Comparison of ENCODE assay signal across 1 cellular context in the genomic region with DNA sequence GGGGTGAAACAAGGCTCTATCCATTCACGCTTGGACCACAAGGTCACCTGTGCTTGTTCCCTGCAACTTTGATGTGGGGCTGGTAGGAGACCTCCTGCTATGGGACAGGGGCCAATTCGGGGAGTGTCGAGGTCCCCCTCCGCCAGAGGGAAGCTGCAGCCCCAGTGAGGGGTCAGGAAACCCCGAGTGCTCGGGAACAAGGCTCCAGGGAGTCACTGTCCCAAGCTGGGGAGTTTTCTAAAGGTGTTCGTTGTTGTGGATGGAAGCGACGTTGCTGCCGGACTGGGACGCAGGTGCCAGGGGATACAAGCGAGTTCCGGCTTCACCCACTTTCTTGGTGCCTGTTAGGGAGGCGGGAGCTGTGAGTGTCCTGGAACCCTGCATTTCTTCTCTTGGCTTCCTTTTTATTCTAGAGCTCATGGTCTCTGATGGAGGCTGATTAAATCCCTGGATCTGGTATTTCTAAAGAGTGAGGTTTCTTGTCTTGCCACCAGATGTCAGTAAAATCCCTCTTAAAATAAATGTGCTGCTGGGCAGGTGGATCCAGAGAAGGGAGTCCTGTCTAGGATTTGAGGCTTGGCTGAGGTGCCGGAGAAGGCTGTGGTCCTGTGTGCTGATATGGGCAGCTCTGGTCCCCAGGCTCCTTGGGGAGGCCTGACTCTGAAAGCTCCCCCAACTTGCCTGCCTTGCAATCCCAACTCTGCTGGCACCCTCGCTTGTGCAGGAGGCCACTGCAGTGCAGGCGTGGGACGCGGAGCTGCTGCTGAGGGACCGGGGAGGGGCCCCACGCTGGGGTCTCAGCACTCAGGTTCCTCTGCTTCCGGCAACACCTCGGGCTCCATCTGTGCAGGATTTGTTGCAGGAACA.
TF ChIP-seq lines count a peak whose summit lies in the region.

No MANE protein-coding gene starts in this region.

TF ChIP-seq in GM23338, 12 proteins besides CTCF, POLR2A, EP300 and RAD21 (continued from another document):
- TF ChIP-seq, protein P1, sequence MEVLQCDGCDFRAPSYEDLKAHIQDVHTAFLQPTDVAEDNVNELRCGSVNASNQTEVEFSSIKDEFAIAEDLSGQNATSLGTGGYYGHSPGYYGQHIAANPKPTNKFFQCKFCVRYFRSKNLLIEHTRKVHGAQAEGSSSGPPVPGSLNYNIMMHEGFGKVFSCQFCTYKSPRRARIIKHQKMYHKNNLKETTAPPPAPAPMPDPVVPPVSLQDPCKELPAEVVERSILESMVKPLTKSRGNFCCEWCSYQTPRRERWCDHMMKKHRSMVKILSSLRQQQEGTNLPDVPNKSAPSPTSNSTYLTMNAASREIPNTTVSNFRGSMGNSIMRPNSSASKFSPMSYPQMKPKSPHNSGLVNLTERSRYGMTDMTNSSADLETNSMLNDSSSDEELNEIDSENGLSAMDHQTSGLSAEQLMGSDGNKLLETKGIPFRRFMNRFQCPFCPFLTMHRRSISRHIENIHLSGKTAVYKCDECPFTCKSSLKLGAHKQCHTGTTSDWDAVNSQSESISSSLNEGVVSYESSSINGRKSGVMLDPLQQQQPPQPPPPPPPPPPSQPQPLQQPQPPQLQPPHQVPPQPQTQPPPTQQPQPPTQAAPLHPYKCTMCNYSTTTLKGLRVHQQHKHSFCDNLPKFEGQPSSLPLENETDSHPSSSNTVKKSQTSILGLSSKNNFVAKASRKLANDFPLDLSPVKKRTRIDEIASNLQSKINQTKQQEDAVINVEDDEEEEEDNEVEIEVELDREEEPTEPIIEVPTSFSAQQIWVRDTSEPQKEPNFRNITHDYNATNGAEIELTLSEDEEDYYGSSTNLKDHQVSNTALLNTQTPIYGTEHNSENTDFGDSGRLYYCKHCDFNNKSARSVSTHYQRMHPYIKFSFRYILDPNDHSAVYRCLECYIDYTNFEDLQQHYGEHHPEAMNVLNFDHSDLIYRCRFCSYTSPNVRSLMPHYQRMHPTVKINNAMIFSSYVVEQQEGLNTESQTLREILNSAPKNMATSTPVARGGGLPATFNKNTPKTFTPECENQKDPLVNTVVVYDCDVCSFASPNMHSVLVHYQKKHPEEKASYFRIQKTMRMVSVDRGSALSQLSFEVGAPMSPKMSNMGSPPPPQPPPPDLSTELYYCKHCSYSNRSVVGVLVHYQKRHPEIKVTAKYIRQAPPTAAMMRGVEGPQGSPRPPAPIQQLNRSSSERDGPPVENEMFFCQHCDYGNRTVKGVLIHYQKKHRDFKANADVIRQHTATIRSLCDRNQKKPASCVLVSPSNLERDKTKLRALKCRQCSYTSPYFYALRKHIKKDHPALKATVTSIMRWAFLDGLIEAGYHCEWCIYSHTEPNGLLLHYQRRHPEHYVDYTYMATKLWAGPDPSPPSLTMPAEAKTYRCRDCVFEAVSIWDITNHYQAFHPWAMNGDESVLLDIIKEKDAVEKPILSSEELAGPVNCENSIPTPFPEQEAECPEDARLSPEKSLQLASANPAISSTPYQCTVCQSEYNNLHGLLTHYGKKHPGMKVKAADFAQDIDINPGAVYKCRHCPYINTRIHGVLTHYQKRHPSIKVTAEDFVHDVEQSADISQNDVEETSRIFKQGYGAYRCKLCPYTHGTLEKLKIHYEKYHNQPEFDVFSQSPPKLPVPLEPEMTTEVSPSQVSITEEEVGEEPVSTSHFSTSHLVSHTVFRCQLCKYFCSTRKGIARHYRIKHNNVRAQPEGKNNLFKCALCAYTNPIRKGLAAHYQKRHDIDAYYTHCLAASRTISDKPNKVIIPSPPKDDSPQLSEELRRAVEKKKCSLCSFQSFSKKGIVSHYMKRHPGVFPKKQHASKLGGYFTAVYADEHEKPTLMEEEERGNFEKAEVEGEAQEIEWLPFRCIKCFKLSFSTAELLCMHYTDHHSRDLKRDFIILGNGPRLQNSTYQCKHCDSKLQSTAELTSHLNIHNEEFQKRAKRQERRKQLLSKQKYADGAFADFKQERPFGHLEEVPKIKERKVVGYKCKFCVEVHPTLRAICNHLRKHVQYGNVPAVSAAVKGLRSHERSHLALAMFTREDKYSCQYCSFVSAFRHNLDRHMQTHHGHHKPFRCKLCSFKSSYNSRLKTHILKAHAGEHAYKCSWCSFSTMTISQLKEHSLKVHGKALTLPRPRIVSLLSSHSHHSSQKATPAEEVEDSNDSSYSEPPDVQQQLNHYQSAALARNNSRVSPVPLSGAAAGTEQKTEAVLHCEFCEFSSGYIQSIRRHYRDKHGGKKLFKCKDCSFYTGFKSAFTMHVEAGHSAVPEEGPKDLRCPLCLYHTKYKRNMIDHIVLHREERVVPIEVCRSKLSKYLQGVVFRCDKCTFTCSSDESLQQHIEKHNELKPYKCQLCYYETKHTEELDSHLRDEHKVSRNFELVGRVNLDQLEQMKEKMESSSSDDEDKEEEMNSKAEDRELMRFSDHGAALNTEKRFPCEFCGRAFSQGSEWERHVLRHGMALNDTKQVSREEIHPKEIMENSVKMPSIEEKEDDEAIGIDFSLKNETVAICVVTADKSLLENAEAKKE (CRISPR knock-in tag; IDR thresholded peaks at IDR 0.05) = no peak
